In the genomic region with DNA sequence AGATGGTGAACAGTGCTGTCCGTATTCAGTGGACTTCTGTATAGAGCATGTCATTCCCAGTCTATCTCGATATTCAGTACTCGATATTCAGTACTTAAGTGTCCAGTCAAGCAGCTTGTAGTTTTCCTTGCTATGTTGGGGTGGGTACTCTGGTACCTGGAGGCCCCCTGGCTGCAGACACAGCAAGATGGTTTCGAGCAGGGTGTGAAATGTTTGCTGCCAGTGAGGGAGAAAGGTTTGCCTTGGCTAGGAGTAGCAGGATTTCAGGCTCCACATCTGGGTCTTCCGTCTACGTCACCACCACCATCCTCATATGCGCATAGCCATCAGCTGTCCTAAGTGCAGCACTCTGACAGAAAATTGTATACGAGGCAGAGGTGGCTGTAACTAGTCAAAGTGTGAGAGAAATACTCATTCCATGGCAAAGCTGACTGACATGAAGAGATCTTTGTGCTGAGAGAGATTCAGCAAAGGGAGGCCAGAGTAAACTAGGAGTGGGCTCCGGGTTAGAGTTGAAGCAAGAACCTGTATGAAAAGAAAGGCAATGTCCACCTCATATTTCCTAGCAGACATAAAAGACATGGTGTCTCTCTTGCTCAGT, we compare ENCODE assay signal across 20 cellular contexts.
DNase-seq lines count a peak whose midpoint lies in the region; ATAC-seq, FAIRE-seq and TF ChIP-seq lines count a peak whose summit lies in the region.
"Had no signal": no experiment of that assay in that cellular context is flagged by ENCODE, and none has a peak within 500 bp of the region (broad histone marks: within the 10 kb centered on the region; RNA-seq: fewer than 3 reads in every experiment).

No MANE protein-coding gene starts in this region.

- H4K20me1 ChIP-seq in GM23338 (replicated peaks; ENCODE audit: insufficient read depth) (no peaks in the 10 kb centered on the region), PC-3 (ENCODE audit: low read length) (no peaks in the 10 kb centered on the region), H1 (replicated peaks in 1 of 2; ENCODE audit: control insufficient read depth in 1 of 2, insufficient read depth in 2 of 2, low read length in 2 of 2) (no peaks in the 10 kb centered on the region)
- H4K20me1 ChIP-seq: BLaER1 had no signal

- no peak overlapping the region for H3K4me3 Mint-ChIP-seq in GM23338
- H3K4me3 Mint-ChIP-seq in CD8-positive, alpha-beta memory T cell = no peak overlapping the region
- H3K4me3 Mint-ChIP-seq: CD14-positive monocyte; CD4-positive, alpha-beta memory T cell; HFFc6 had no signal

- peaks cover 60% of the 10 kb centered on the region for H3K4me1 ChIP-seq in GM23338 (ENCODE audit: insufficient read depth)
- H3K4me1 ChIP-seq in PC-3 (ENCODE audit: insufficient read depth, low read length) = peaks cover 51% of the 10 kb centered on the region
- H3K4me1 ChIP-seq in H1 (replicated peaks in 1 of 4; ENCODE audit: control insufficient read depth in 3 of 4, insufficient read depth in 4 of 4, low read length in 3 of 4) = peaks cover 0 to 27% (median 20%) of the 10 kb centered on the region in 4 experiments
- H3K4me1 ChIP-seq in tibial artery = peaks cover 0 to 85% (median 38%) of the 10 kb centered on the region in 4 donors
- no peaks in the 10 kb centered on the region for H3K4me1 ChIP-seq in CD8-positive, alpha-beta memory T cell (ENCODE audit: insufficient read depth, low read length)
- H3K4me1 ChIP-seq: BLaER1 had no signal

- H3K79me1 ChIP-seq in H1 (ENCODE audit: low read depth, low read length) = no peaks in the 10 kb centered on the region

- peak overlapping the region; percentile 7 for H2BK20ac ChIP-seq in H1 (ENCODE audit: low read length)

- H3K18ac ChIP-seq in H1 (ENCODE audit: extremely low read depth, low read length) = peak overlapping the region; percentile 43

- H3K27me3 ChIP-seq in GM23338 (ENCODE audit: insufficient read depth) (no peaks in the 10 kb centered on the region), PC-3 (ENCODE audit: low read length) (no peaks in the 10 kb centered on the region), H1 (replicated peaks in 1 of 4; ENCODE audit: control insufficient read depth in 3 of 4, extremely low read depth in 1 of 4, insufficient read depth in 3 of 4, low read length in 3 of 4) (no peaks in the 10 kb centered on the region), tibial artery (no peaks in the 10 kb centered on the region)
- no peaks in the 10 kb centered on the region for H3K27me3 ChIP-seq in CD8-positive, alpha-beta memory T cell (ENCODE audit: insufficient read depth, low read length, poor library complexity, severe bottlenecking)
- H3K27me3 ChIP-seq: BLaER1 had no signal

- H3K9me2 ChIP-seq in GM23338 (ENCODE audit: insufficient read depth) (no peaks in the 10 kb centered on the region), PC-3 (replicated peaks; ENCODE audit: low read length) (no peaks in the 10 kb centered on the region)

- H3K36me3 ChIP-seq in GM23338 (ENCODE audit: insufficient read depth) (no peaks in the 10 kb centered on the region), PC-3 (ENCODE audit: low read depth, low read length) (no peaks in the 10 kb centered on the region), H1 (ENCODE audit: control insufficient read depth in 2 of 4, insufficient read depth in 4 of 4, low read length in 3 of 4) (no peaks in the 10 kb centered on the region), tibial artery (no peaks in the 10 kb centered on the region)
- H3K36me3 ChIP-seq in CD8-positive, alpha-beta memory T cell (ENCODE audit: insufficient read depth, low read length) = no peaks in the 10 kb centered on the region
- H3K36me3 ChIP-seq: BLaER1 had no signal

- peak overlapping the region; percentile 40 for H2BK120ac ChIP-seq in H1 (replicated peaks; ENCODE audit: low read depth, low read length)

- H4K91ac ChIP-seq in H1 (replicated peaks; ENCODE audit: insufficient read length, low read length) = peak overlapping the region; percentile 39

- no peak overlapping the region for H4K8ac ChIP-seq in H1 (ENCODE audit: extremely low read depth, insufficient read depth, low read length)

- H3K9ac ChIP-seq in PC-3 (ENCODE audit: low read length) (peak overlapping the region; percentile 40; the same call in 1 of the 2 replicates), H1 (replicated peaks in 1 of 4; ENCODE audit: extremely low read depth in 1 of 4, low read depth in 3 of 4, low read length in 3 of 4) (no peak overlapping the region)
- H3K9ac ChIP-seq: BLaER1, KMS-11 had no signal

- POLR2A ChIA-PET in PC-3 (lab: Charles Lee; ENCODE audit: unreplicated experiment) (no interaction called here), H1 (lab: Charles Lee; ENCODE audit: partially characterized antibody) (no interaction called here)
- POLR2A ChIA-PET in CD8-positive, alpha-beta memory T cell (lab: Charles Lee) = no interaction called here

- no peak overlapping the region for H2AFZ ChIP-seq in GM23338
- no peak overlapping the region for H2AFZ ChIP-seq in PC-3 (ENCODE audit: low read length)
- no peak overlapping the region for H2AFZ ChIP-seq in H1 (ENCODE audit: low read length)

- 85% methylated on average over 9 of the region's 9 CpGs; no CpG with 5 or more reads in 1 of the 2 experiments for WGBS in H1 (ENCODE audit: extremely low coverage in 1 of 2, insufficient coverage in 1 of 2, insufficient read length in 1 of 2, insufficient replicate concordance in 2 of 2, low coverage in 1 of 2, low lambda C conversion rate in 2 of 2, missing lambda C conversion rate in 1 of 2), 2 experiments

- FAIRE-seq in H1 (lab: Jason Lieb, UNC) = no peak
- FAIRE-seq: A549, H54, HTR-8/SVneo had no signal

- H3K4me2 ChIP-seq in GM23338 (peak overlapping the region; percentile 27), PC-3 (ENCODE audit: low read length) (peak overlapping the region; percentile 56), H1 (ENCODE audit: insufficient read depth in 1 of 2, low read depth in 2 of 2, low read length in 2 of 2) (peak overlapping the region in 1 of 2 experiments; percentile 27; a peak in 1 of 4 replicates)
- H3K4me2 ChIP-seq: A549, BLaER1, KMS-11 had no signal

- no TSS peak for BruUV-seq in PC-3 (replicated peaks; lab: Mats Ljungman, UMichigan)

- peak overlapping the region; percentile 7 for H3K4ac ChIP-seq in H1 (replicated peaks; ENCODE audit: insufficient read length, low read depth, low read length)

- peak in 1 of 2 experiments; percentile 21; a peak in 1 of 4 replicates for TF ChIP-seq CTCF in GM23338 (conservative IDR thresholded peaks at IDR 0.05; ENCODE audit: low read depth in 2 of 2)
- no peak for TF ChIP-seq CTCF in PC-3 (conservative IDR thresholded peaks at IDR 0.05; ENCODE audit: low read depth, low read length)
- TF ChIP-seq CTCF in H1 (IDR thresholded peaks at IDR 0.05; ENCODE audit: control extremely low read depth in 1 of 3, insufficient read depth in 1 of 3, low read depth in 1 of 3, low read length in 3 of 3) = no peak
- no peak for TF ChIP-seq CTCF in tibial artery (IDR thresholded peaks at IDR 0.05)

- H3K23me2 ChIP-seq in H1 (ENCODE audit: low read depth, low read length) = no peaks in the 10 kb centered on the region

- peak overlapping the region; percentile 41; the same call in 1 of the 2 replicates for H3K27ac Mint-ChIP-seq in GM23338
- H3K27ac Mint-ChIP-seq in CD8-positive, alpha-beta memory T cell = no peak overlapping the region
- H3K27ac Mint-ChIP-seq: CD14-positive monocyte; CD4-positive, alpha-beta memory T cell; HFFc6 had no signal

- intact Hi-C loops in PC-3 (cut with micrococcal nuclease) = loop anchor here (1.0 kb wide), 1 partner anchor 28 kb away; no protein-coding TSS in a partner anchor
- intact Hi-C loops in tibial artery (cut with DNase I; ENCODE audit: low total_unique reads) = no loop called here
- intact Hi-C loops in Right ventricle myocardium superior (cut with DNase I) = no loop called here

- H3K27me3 Mint-ChIP-seq in GM23338 (ENCODE audit: insufficient read depth, low read depth, poor library complexity) = peaks cover 1% of the 10 kb centered on the region
- H3K27me3 Mint-ChIP-seq in CD8-positive, alpha-beta memory T cell = peaks cover 0 to 3% of the 10 kb centered on the region in 2 donors
- H3K27me3 Mint-ChIP-seq: CD4-positive, alpha-beta memory T cell had no signal

- peak overlapping the region; percentile 76 for H2AK5ac ChIP-seq in H1 (ENCODE audit: low read depth, low read length)

- H3K9me3 ChIP-seq in PC-3 (ENCODE audit: low read length) (no peaks in the 10 kb centered on the region), H1 (ENCODE audit: insufficient read depth in 2 of 2, low read depth in 1 of 2, low read length in 1 of 2) (0 out of 4 replicates have a peak, but pooled peaks cover 0 to 3% of the 10 kb centered on the region in 2 experiments), tibial artery (no peaks in the 10 kb centered on the region)
- H3K9me3 ChIP-seq in CD8-positive, alpha-beta memory T cell (ENCODE audit: low read length) = no peaks in the 10 kb centered on the region
- H3K9me3 ChIP-seq: A549 had no signal

- peak overlapping the region; percentile 82 for H3K27ac ChIP-seq in GM23338 (ENCODE audit: low read depth)
- H3K27ac ChIP-seq in PC-3 (ENCODE audit: low read length) = peak overlapping the region; percentile 80
- no peak overlapping the region for H3K27ac ChIP-seq in H1 (ENCODE audit: low read depth, low read length)
- peak overlapping the region; percentile 0 to 7 for H3K27ac ChIP-seq in tibial artery
- no peak overlapping the region for H3K27ac ChIP-seq in CD8-positive, alpha-beta memory T cell (ENCODE audit: low read depth, low read length)
- H3K27ac ChIP-seq: 22Rv1, A549, BLaER1, KMS-11 had no signal

- TF ChIP-seq EP300 in H1 (IDR thresholded peaks at IDR 0.05; ENCODE audit: borderline replicate concordance in 1 of 2, low read depth in 2 of 2, low read length in 2 of 2) = no peak

- H3K36me3 Mint-ChIP-seq in GM23338 (ENCODE audit: low read depth) = peaks cover 17% of the 10 kb centered on the region
- H3K36me3 Mint-ChIP-seq in CD8-positive, alpha-beta memory T cell = no peaks in the 10 kb centered on the region
- H3K36me3 Mint-ChIP-seq: CD14-positive monocyte; CD4-positive, alpha-beta memory T cell had no signal

- peak overlapping the region; percentile 38; the same call in 1 of the 2 replicates for H2BK5ac ChIP-seq in H1 (ENCODE audit: low read depth, low read length)

- TF ChIP-seq RAD21 in H1 (IDR thresholded peaks at IDR 0.05 in 1 of 2, conservative IDR thresholded peaks at IDR 0.05 in 1 of 2; ENCODE audit: low read depth in 2 of 2, low read length in 2 of 2) = no peak

- peak overlapping the region; percentile 22; the same call in 1 of the 2 replicates for H2BK15ac ChIP-seq in H1 (ENCODE audit: low read length)

- TF ChIP-seq POLR2A in H1 (IDR thresholded peaks at IDR 0.05; ENCODE audit: control extremely low read depth in 1 of 2, low read depth in 2 of 2, low read length in 2 of 2) = no peak

- H3F3A ChIP-seq in GM23338 (replicated peaks; ENCODE audit: low read depth) = no peaks in the 10 kb centered on the region
- no peaks in the 10 kb centered on the region for H3F3A ChIP-seq in PC-3 (ENCODE audit: low read length, unreplicated experiment)

- H3K14ac ChIP-seq in H1 (ENCODE audit: insufficient read length) = peak overlapping the region; percentile 37

- DNase-seq in GM23338 (ENCODE audit: low spot score) = no peak
- no peak for DNase-seq in PC-3
- no peak for DNase-seq in H1 (ENCODE audit: low read depth in 1 of 2, low spot score in 2 of 2)
- no peak for DNase-seq in tibial artery
- DNase-seq in NCI-H226 = no peak
- DNase-seq in Right ventricle myocardium superior = no peak
- no peak for DNase-seq in CD8-positive, alpha-beta memory T cell
- DNase-seq: Calu3; CD4-positive, alpha-beta memory T cell; DMS79 treated with DMSO at 0.1 percent for 48 hours; GF-D8; HFFc6 had no signal

- H3K56ac ChIP-seq in H1 (replicated peaks; ENCODE audit: insufficient read length, low read depth, low read length) = no peak overlapping the region

- H3K4me1 Mint-ChIP-seq in GM23338 = peaks cover 64% of the 10 kb centered on the region
- no peaks in the 10 kb centered on the region for H3K4me1 Mint-ChIP-seq in CD8-positive, alpha-beta memory T cell
- H3K4me1 Mint-ChIP-seq: CD14-positive monocyte; CD4-positive, alpha-beta memory T cell had no signal

- peak overlapping the region; percentile 30 for H4K5ac ChIP-seq in H1 (ENCODE audit: insufficient read length, low read depth, low read length)

- no peak for ATAC-seq in GM23338
- ATAC-seq in PC-3 = no peak
- ATAC-seq in Right ventricle myocardium superior (ENCODE audit: poor library complexity) = no peak
- ATAC-seq: HCT116 had no signal

- H3K9me3 Mint-ChIP-seq in GM23338 = peaks cover 15% of the 10 kb centered on the region
- H3K9me3 Mint-ChIP-seq in CD8-positive, alpha-beta memory T cell = no peaks in the 10 kb centered on the region
- H3K9me3 Mint-ChIP-seq: HFFc6 had no signal

- no peak overlapping the region for H3K23ac ChIP-seq in H1 (ENCODE audit: insufficient read length)

- H3K4me3 ChIP-seq in GM23338 = no peak overlapping the region
- no peak overlapping the region for H3K4me3 ChIP-seq in PC-3 (ENCODE audit: low read length)
- H3K4me3 ChIP-seq in H1 (ENCODE audit: extremely low read depth in 1 of 4, insufficient read depth in 2 of 4, low read depth in 3 of 4, low read length in 4 of 4) = no peak overlapping the region
- H3K4me3 ChIP-seq in tibial artery = no peak overlapping the region
- no peak overlapping the region for H3K4me3 ChIP-seq in CD8-positive, alpha-beta memory T cell (ENCODE audit: low read length)
- H3K4me3 ChIP-seq: A549, BLaER1 had no signal

- CTCF ChIA-PET in PC-3 (lab: Charles Lee) = no interaction called here
- CTCF ChIA-PET in H1 (lab: Charles Lee; ENCODE audit: partially characterized antibody) = interaction anchor here (0.9 kb wide), 1 partner anchor 56 kb away, joined by 3 read pairs; no protein-coding TSS in a partner anchor
- CTCF ChIA-PET in CD8-positive, alpha-beta memory T cell (lab: Charles Lee) = no interaction called here

- H3K79me2 ChIP-seq in GM23338 (replicated peaks; ENCODE audit: insufficient read depth) = no peaks in the 10 kb centered on the region
- no peaks in the 10 kb centered on the region for H3K79me2 ChIP-seq in PC-3 (ENCODE audit: low read length)
- H3K79me2 ChIP-seq in H1 (ENCODE audit: control insufficient read depth in 1 of 2, insufficient read depth in 2 of 2, low read length in 2 of 2) = no peaks in the 10 kb centered on the region

- H2BK12ac ChIP-seq in H1 (ENCODE audit: low read depth, low read length) = peak overlapping the region; percentile 89

Comparison
In these comparisons a context has a peak if more than half of its experiments do, and no peak if none do; other contexts are left out.
1. H3K27ac ChIP-seq: peak in GM23338 (single experiment), PC-3 (single experiment) and tibial artery (2 of 2); none in H1 (single experiment) and CD8-positive, alpha-beta memory T cell (single experiment).